Comparison of ENCODE assay signal across 9 cellular contexts in the genomic region with DNA sequence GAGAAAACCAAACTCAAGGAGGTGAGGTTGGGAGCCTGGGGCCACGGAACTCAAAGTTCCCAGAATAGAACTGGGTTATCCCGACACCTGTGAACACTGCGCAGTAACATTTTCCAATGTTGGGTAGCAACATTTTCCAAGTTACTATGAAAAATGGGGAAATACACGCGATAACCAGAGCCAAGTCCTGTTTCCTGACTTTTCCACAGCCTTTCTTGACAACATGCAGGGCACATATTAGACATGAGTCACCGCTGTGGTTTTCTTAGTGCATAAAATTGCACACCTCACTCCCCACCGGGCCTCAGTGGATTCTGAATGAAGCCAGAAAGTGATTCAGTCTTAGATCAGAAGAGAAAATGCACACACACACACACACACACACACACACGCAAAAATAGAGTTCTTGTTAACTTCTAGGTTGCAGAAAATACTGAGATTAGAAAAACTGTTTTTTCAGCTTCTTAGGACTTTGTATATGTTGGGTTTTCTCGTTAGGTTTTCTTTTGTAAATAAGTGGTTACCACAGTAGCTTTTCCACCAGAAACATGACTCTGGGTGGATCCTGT.
DNase-seq lines count a peak whose midpoint lies in the region; ATAC-seq and TF ChIP-seq lines count a peak whose summit lies in the region.
"Had no signal": no experiment of that assay in that cellular context is flagged by ENCODE, and none has a peak within 500 bp of the region (broad histone marks: within the 10 kb centered on the region; RNA-seq: fewer than 3 reads in every experiment).

No MANE protein-coding gene starts in this region.

- TF ChIP-seq CTCF in heart left ventricle (IDR thresholded peaks at IDR 0.05), result no peak

- H3K36me3 Mint-ChIP-seq in activated T-cell treated with anti-CD3 and anti-CD28 coated beads, Interleukin-2, amount 50 U/mL, for 4 hours (ENCODE audit: insufficient read depth), result peaks cover 3% of the 10 kb centered on the region

- H3K4me1 ChIP-seq in heart left ventricle, result peaks cover 0 to 36% (median 0%) of the 10 kb centered on the region in 12 donors

- no peaks in the 10 kb centered on the region for H3K9me3 ChIP-seq in heart left ventricle

- peak; percentile 99 for ATAC-seq in activated T-cell treated with anti-CD3 and anti-CD28 coated beads, Interleukin-2, amount 50 U/mL, for 4 hours
- peak; percentile 34 to 85 (median 83) for ATAC-seq in heart left ventricle
- ATAC-seq in GM18858 (IDR thresholded peaks at IDR 0.05; ENCODE audit: unreplicated experiment), result no peak
- no peak for ATAC-seq in GM21529 (IDR thresholded peaks at IDR 0.05; ENCODE audit: unreplicated experiment)

- no peaks in the 10 kb centered on the region for H3K27me3 ChIP-seq in heart left ventricle
- H3K27me3 ChIP-seq: BLaER1 had no signal

- peak; percentile 24 for DNase-seq in NK-92 treated with Interleukin-12 subunit alpha and Interleukin-12 subunit beta, amount 100 ng/mL, for 24 hours (lab: John Stamatoyannopoulos, UW)
- no peak for DNase-seq in NK-92 (lab: John Stamatoyannopoulos, UW; ENCODE audit: unreplicated experiment)
- DNase-seq in activated T-cell treated with anti-CD3 and anti-CD28 coated beads, Interleukin-2, amount 50 U/mL, for 4 hours, result peak; percentile 61
- peak in 4 of 5 donors; percentile 18 to 52 (median 42) for DNase-seq in heart left ventricle
- peak; percentile 19 for DNase-seq in stimulated activated CD8-positive, alpha-beta memory T cell treated with anti-CD3 and anti-CD28 coated beads, Interleukin-15, amount 100 ng/mL, for 1 hour (ENCODE audit: low read depth)
- no peak for DNase-seq in mucosa of gallbladder (ENCODE audit: low spot score)

- no peaks in the 10 kb centered on the region for H3K36me3 ChIP-seq in heart left ventricle
- H3K36me3 ChIP-seq: BLaER1 had no signal

- no peaks in the 10 kb centered on the region for H3K9me3 Mint-ChIP-seq in activated T-cell treated with anti-CD3 and anti-CD28 coated beads, Interleukin-2, amount 50 U/mL, for 4 hours

- WGBS in heart left ventricle, 4 donors, result 54 to 70% (median 59%) methylated on average over 9 of the region's 9 CpGs

- TF ChIP-seq POLR2A in heart left ventricle (IDR thresholded peaks at IDR 0.05), result no peak

- peak overlapping the region in 7 of 12 donors; percentile 19 to 61 (median 32) for H3K27ac ChIP-seq in heart left ventricle
- H3K27ac ChIP-seq: BLaER1 had no signal

- peaks cover 39% of the 10 kb centered on the region for H3K4me1 Mint-ChIP-seq in activated T-cell treated with anti-CD3 and anti-CD28 coated beads, Interleukin-2, amount 50 U/mL, for 4 hours (ENCODE audit: low read depth)

- intact Hi-C loops in heart left ventricle (cut with DNase I), result no loop called here

- no peak overlapping the region for H3K4me3 ChIP-seq in heart left ventricle
- H3K4me3 ChIP-seq: BLaER1 had no signal

- H3K4me3 Mint-ChIP-seq in activated T-cell treated with anti-CD3 and anti-CD28 coated beads, Interleukin-2, amount 50 U/mL, for 4 hours, result peak overlapping the region; percentile 24

- no peaks in the 10 kb centered on the region for H3K27me3 Mint-ChIP-seq in activated T-cell treated with anti-CD3 and anti-CD28 coated beads, Interleukin-2, amount 50 U/mL, for 4 hours (ENCODE audit: low read depth)

Comparison
In these comparisons a context has a peak if more than half of its experiments do, and no peak if none do; other contexts are left out.
1. DNase-seq: peak in NK-92 treated with Interleukin-12 subunit alpha and Interleukin-12 subunit beta, amount 100 ng/mL, for 24 hours (single experiment), activated T-cell treated with anti-CD3 and anti-CD28 coated beads, Interleukin-2, amount 50 U/mL, for 4 hours (single experiment), heart left ventricle (4 of 5) and stimulated activated CD8-positive, alpha-beta memory T cell treated with anti-CD3 and anti-CD28 coated beads, Interleukin-15, amount 100 ng/mL, for 1 hour (single experiment); none in NK-92 (single experiment) and mucosa of gallbladder (single experiment).
2. ATAC-seq: peak in activated T-cell treated with anti-CD3 and anti-CD28 coated beads, Interleukin-2, amount 50 U/mL, for 4 hours (2 of 2) and heart left ventricle (4 of 4); none in GM18858 (single experiment) and GM21529 (single experiment).